ENCODE assay signal across 11 cellular contexts in the genomic region with DNA sequence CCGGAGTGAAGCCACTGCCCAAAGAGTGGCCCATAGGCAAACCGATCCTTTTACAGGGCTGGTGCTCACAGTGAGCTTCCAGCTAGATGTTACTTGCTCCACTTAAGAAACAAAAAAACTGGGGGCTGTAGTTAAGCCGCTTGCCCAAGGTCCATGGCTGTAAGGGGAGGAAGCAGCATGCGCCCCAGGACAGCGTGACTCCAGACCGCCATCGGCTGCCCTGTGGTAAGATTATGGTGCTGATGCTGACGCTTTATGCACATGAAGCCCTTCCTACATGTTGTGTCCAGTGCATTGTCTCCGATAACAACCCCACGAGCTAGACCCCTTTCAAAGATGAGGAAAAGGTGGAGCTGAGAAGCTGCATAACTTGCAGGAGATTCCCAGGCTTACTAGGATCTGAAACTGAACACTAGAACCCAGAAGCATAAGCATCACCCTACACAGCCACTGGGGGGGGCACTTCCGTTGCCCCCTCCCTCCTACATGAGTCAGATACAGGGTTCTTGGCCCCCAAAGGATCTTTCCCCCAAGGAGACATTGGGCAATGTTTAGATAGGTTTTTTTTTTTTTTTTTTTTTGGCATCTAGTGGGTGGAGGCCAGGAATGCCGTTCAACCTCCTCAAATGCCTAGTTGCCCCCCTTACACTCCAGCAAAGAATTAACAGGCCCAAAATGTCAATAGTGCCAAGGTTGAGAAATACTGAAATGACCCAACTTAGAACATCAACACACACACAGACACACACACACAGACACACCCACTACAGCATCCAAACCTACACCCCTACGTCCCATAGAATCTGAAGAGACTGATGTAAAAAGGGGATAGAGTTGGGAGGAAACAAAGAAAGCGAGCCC. TPM values are rescaled to one million over a fixed set of nuclear protein-coding genes. Genes with fewer than 3 reads are reported as not detected.
DNase-seq lines count a peak whose midpoint lies in the region; FAIRE-seq and TF ChIP-seq lines count a peak whose summit lies in the region.
"Had no signal": no experiment of that assay in that cellular context is flagged by ENCODE, and none has a peak within 500 bp of the region (broad histone marks: within the 10 kb centered on the region; RNA-seq: fewer than 3 reads in every experiment).

No MANE protein-coding gene starts in this region.

- FAIRE-seq in HTR-8/SVneo (lab: Jason Lieb, UNC): no peak

- no peak overlapping the region for H3K4ac ChIP-seq in mesendoderm (ENCODE audit: low read depth, low read length)

- H3K79me2 ChIP-seq in ACC112 (ENCODE audit: control insufficient read depth, insufficient read depth, low read length, unreplicated experiment) (no peaks in the 10 kb centered on the region), mesendoderm (ENCODE audit: control insufficient read depth, insufficient read depth, low read length) (no peaks in the 10 kb centered on the region)

- H3K27ac ChIP-seq in ACC112 (ENCODE audit: low read depth, low read length) (peak overlapping the region; percentile 83), mesendoderm (ENCODE audit: low read depth, low read length) (no peak overlapping the region)

- H3K79me1 ChIP-seq in mesendoderm (ENCODE audit: low read length): no peaks in the 10 kb centered on the region

- no peak overlapping the region for H2AFZ ChIP-seq in ACC112 (ENCODE audit: low read length, unreplicated experiment)

- no peak overlapping the region for H4K5ac ChIP-seq in mesendoderm (ENCODE audit: low read length)

- DNase-seq in HTR-8/SVneo (ENCODE audit: insufficient read length, low spot score) (peak; percentile 14), choroid plexus epithelial cell (ENCODE audit: low read depth) (no peak), mesendoderm (peak; percentile 34), kidney glomerular epithelial cell (lab: John Stamatoyannopoulos, UW) (no peak), immature natural killer cell (no peak), NCI-H446 (lab: John Stamatoyannopoulos, UW) (no peak), NCI-H748 (lab: John Stamatoyannopoulos, UW; ENCODE audit: unreplicated experiment) (no peak)
- DNase-seq: CD4-positive, alpha-beta memory T cell; naive thymus-derived CD4-positive, alpha-beta T cell; NCI-H187 treated with DMSO at 0.1 percent for 48 hours had no signal

- H3K27me3 ChIP-seq in ACC112 (ENCODE audit: insufficient read depth, low read length) (no peaks in the 10 kb centered on the region), mesendoderm (ENCODE audit: insufficient read depth, low read length, poor library complexity) (no peaks in the 10 kb centered on the region)

- H2BK5ac ChIP-seq in mesendoderm (ENCODE audit: low read length): no peak overlapping the region

- H3K56ac ChIP-seq in mesendoderm (ENCODE audit: low read length): peak overlapping the region; percentile 3

- peaks cover 36% of the 10 kb centered on the region for H3K4me1 ChIP-seq in ACC112 (ENCODE audit: control insufficient read depth, insufficient read depth, low read length, unreplicated experiment)
- peaks cover 11% of the 10 kb centered on the region for H3K4me1 ChIP-seq in mesendoderm (ENCODE audit: control insufficient read depth, low read depth, low read length)

- H4K8ac ChIP-seq in mesendoderm (ENCODE audit: low read depth, low read length): no peak overlapping the region

- H3K36me3 ChIP-seq in ACC112 (ENCODE audit: insufficient read depth, low read length): no peaks in the 10 kb centered on the region
- no peaks in the 10 kb centered on the region for H3K36me3 ChIP-seq in mesendoderm (ENCODE audit: control insufficient read depth, insufficient read depth, low read length)

- no peak overlapping the region for H3K4me2 ChIP-seq in mesendoderm (ENCODE audit: low read length)

- no peak overlapping the region for H3K4me3 Mint-ChIP-seq in immature natural killer cell
- H3K4me3 Mint-ChIP-seq: CD4-positive, alpha-beta memory T cell; naive thymus-derived CD4-positive, alpha-beta T cell had no signal

- H3K23ac ChIP-seq in mesendoderm (ENCODE audit: low read length): no peak overlapping the region

- no CpG with 5 or more reads among the region's 14 CpGs for WGBS in mesendoderm (ENCODE audit: extremely low coverage, insufficient coverage, low lambda C conversion rate)

- no peak overlapping the region for H3K18ac ChIP-seq in mesendoderm (ENCODE audit: low read length)

- H2AK5ac ChIP-seq in mesendoderm (ENCODE audit: low read length): no peak overlapping the region

- H3K9ac ChIP-seq in mesendoderm (ENCODE audit: low read length): no peak overlapping the region

- H3K27ac Mint-ChIP-seq in immature natural killer cell: no peak overlapping the region
- H3K27ac Mint-ChIP-seq: CD4-positive, alpha-beta memory T cell; naive thymus-derived CD4-positive, alpha-beta T cell had no signal

- no peaks in the 10 kb centered on the region for H3K36me3 Mint-ChIP-seq in immature natural killer cell
- H3K36me3 Mint-ChIP-seq: CD4-positive, alpha-beta memory T cell; naive thymus-derived CD4-positive, alpha-beta T cell had no signal

- H3K4me3 ChIP-seq in ACC112 (ENCODE audit: low read depth, low read length): no peak overlapping the region
- no peak overlapping the region for H3K4me3 ChIP-seq in choroid plexus epithelial cell (ENCODE audit: low read depth, low read length)
- no peak overlapping the region for H3K4me3 ChIP-seq in mesendoderm (ENCODE audit: low read length)

- TF ChIP-seq CTCF in choroid plexus epithelial cell (conservative IDR thresholded peaks at IDR 0.05; ENCODE audit: low read depth, low read length): peak; percentile 39

- H3K4me1 Mint-ChIP-seq in immature natural killer cell: peaks cover 13 to 22% of the 10 kb centered on the region in 2 donors
- H3K4me1 Mint-ChIP-seq: CD4-positive, alpha-beta memory T cell had no signal

- H3K9me3 Mint-ChIP-seq in immature natural killer cell: no peaks in the 10 kb centered on the region
- H3K9me3 Mint-ChIP-seq: CD4-positive, alpha-beta memory T cell; naive thymus-derived CD4-positive, alpha-beta T cell had no signal

- peaks cover 0 to 12% (median 4%) of the 10 kb centered on the region in 3 donors for H3K27me3 Mint-ChIP-seq in immature natural killer cell (ENCODE audit: low read depth in 3 of 3)

- H2BK15ac ChIP-seq in mesendoderm (replicated peaks; ENCODE audit: low read depth): no peak overlapping the region

- H2BK120ac ChIP-seq in mesendoderm (ENCODE audit: low read depth, low read length): no peak overlapping the region

RNA-seq across cellular contexts. Expression of a gene that starts 53.9 kb away (rescaled TPM):
- polyA plus RNA-seq in mesendoderm (2013, experiment 1 of 2): 1.3 TPM
- polyA plus RNA-seq in mesendoderm (2013, experiment 2 of 2): 1.4 TPM
- polyA plus RNA-seq in immature natural killer cell: under 1 TPM in 2 of 3 donors, not detected in 1; 0.03 to 0.14 TPM
- polyA plus RNA-seq: naive thymus-derived CD4-positive, alpha-beta T cell had no signal

Comparison
In these comparisons a context has a peak if more than half of its experiments do, and no peak if none do; other contexts are left out.
1. DNase-seq: peak in HTR-8/SVneo (single experiment) and mesendoderm (single experiment); none in choroid plexus epithelial cell (single experiment), kidney glomerular epithelial cell (single experiment), immature natural killer cell (0 of 3), NCI-H446 (0 of 2) and NCI-H748 (single experiment).